Comparison of ENCODE assay signal across 9 cellular contexts in genomic region chrY:20651496-20651895, GRCh38.
"Had no signal": no experiment of that assay in that cellular context is flagged by ENCODE, and none has a peak within 500 bp of the region (broad histone marks: within the 10 kb centered on the region; RNA-seq: fewer than 3 reads in every experiment).

No MANE protein-coding gene starts in this region.

- ATAC-seq: GM23338, K562 had no signal

- H2AFZ ChIP-seq: GM23338 had no signal

- FAIRE-seq: H1, H54, K562 had no signal

- H3K27ac ChIP-seq: HL-60 had no signal

- H3K4me1 Mint-ChIP-seq: GM23338, H9 had no signal

- H3K4me2 ChIP-seq: GM23338 had no signal

- H3K4me3 ChIP-seq: GM23338, K562 had no signal

- H3K4me3 Mint-ChIP-seq: GM23338, H9 had no signal

- DNase-seq: H9, HCEC 1CT, IMR-90, KG1 had no signal

- H3K27ac Mint-ChIP-seq: GM23338, H9 had no signal

- H3K9me3 Mint-ChIP-seq: H9 had no signal
